Comparison of ENCODE assay signal across 10 cellular contexts in genomic region chr15:92879949-92880725, GRCh38. TPM values are rescaled to one million over a fixed set of nuclear protein-coding genes. Genes with fewer than 3 reads are reported as not detected.
DNase-seq lines count a peak whose midpoint lies in the region; ATAC-seq and TF ChIP-seq lines count a peak whose summit lies in the region.
"Had no signal": no experiment of that assay in that cellular context is flagged by ENCODE, and none has a peak within 500 bp of the region (broad histone marks: within the 10 kb centered on the region; RNA-seq: fewer than 3 reads in every experiment).

No MANE protein-coding gene starts in this region.

- peak overlapping the region; percentile 85 for H3K4me2 ChIP-seq in BLaER1
- H3K4me2 ChIP-seq in Karpas-422 (ENCODE audit: low read depth, low read length, poor library complexity, severe bottlenecking), result no peak overlapping the region
- peak overlapping the region; percentile 88 for H3K4me2 ChIP-seq in neural progenitor cell

- no peak overlapping the region for H3K4me3 ChIP-seq in BLaER1
- H3K4me3 ChIP-seq in Karpas-422 (ENCODE audit: low read length), result no peak overlapping the region
- H3K4me3 ChIP-seq in neural progenitor cell, result peak overlapping the region; percentile 50
- H3K4me3 ChIP-seq in left lung, result no peak overlapping the region

- H3K27ac Mint-ChIP-seq in brain (peak overlapping the region; percentile 96 to 100 (median 98)), neural progenitor cell (peak overlapping the region; percentile 96)

- peak overlapping the region; percentile 82 to 97 (median 89) for H3K4me3 Mint-ChIP-seq in brain
- peak overlapping the region; percentile 69 for H3K4me3 Mint-ChIP-seq in neural progenitor cell

- H3K4me1 Mint-ChIP-seq in brain, result peaks cover 48% of the 10 kb centered on the region
- H3K4me1 Mint-ChIP-seq in neural progenitor cell, result peaks cover 51% of the 10 kb centered on the region

- peaks cover 19% of the 10 kb centered on the region for H3K27me3 Mint-ChIP-seq in brain
- H3K27me3 Mint-ChIP-seq in neural progenitor cell (ENCODE audit: insufficient read depth, low read depth), result peaks cover 6% of the 10 kb centered on the region

- H4K20me1 ChIP-seq in BLaER1 (peaks cover 23% of the 10 kb centered on the region), Karpas-422 (ENCODE audit: insufficient read depth, low read depth, low read length) (no peaks in the 10 kb centered on the region), neural progenitor cell (ENCODE audit: low read depth) (peaks cover 20% of the 10 kb centered on the region)

- peaks cover 22% of the 10 kb centered on the region for H3K4me1 ChIP-seq in BLaER1
- H3K4me1 ChIP-seq in Karpas-422 (ENCODE audit: low read length), result peaks cover 19% of the 10 kb centered on the region
- H3K4me1 ChIP-seq in neural progenitor cell, result peaks cover 41% of the 10 kb centered on the region
- peaks cover 14 to 17% of the 10 kb centered on the region in 2 donors for H3K4me1 ChIP-seq in left lung

- intact Hi-C loops in posterior vena cava (cut with DNase I) (loop anchor here in 1 of 2 donors (5.0 kb wide), 2 partner anchors 48 to 73 kb away; no protein-coding TSS in a partner anchor), left lung (cut with DNase I) (no loop called here)

- H3K9me3 ChIP-seq in BLaER1 (no peaks in the 10 kb centered on the region), Karpas-422 (ENCODE audit: low read length) (no peaks in the 10 kb centered on the region), neural progenitor cell (ENCODE audit: low read depth) (no peaks in the 10 kb centered on the region), left lung (no peaks in the 10 kb centered on the region)

- H3K9me3 Mint-ChIP-seq in brain (peaks cover 0 to 12% (median 1%) of the 10 kb centered on the region in 5 experiments), neural progenitor cell (no peaks in the 10 kb centered on the region)

- H3K27ac ChIP-seq in BLaER1, result no peak overlapping the region
- no peak overlapping the region for H3K27ac ChIP-seq in Karpas-422 (ENCODE audit: low read length)
- H3K27ac ChIP-seq in neural progenitor cell, result peak overlapping the region; percentile 90
- H3K27ac ChIP-seq in left lung, result peak overlapping the region in 1 of 2 donors; percentile 96

- peak; percentile 38 for DNase-seq in Karpas-422
- DNase-seq in neural progenitor cell (ENCODE audit: low spot score), result peak; percentile 88
- DNase-seq in AML-193 (lab: John Stamatoyannopoulos, UW), result no peak
- DNase-seq in islet precursor cell, result no peak
- no peak for DNase-seq in posterior vena cava (ENCODE audit: low spot score)
- no peak for DNase-seq in left lung
- DNase-seq: effector CD8-positive, alpha-beta T cell; NCI-H2107 had no signal

- H3F3A ChIP-seq in neural progenitor cell (ENCODE audit: low read depth), result peaks cover 51% of the 10 kb centered on the region

- H3K36me3 Mint-ChIP-seq in brain, result peaks cover 18% of the 10 kb centered on the region
- peaks cover 19% of the 10 kb centered on the region for H3K36me3 Mint-ChIP-seq in neural progenitor cell

- peaks cover 23% of the 10 kb centered on the region for H3K79me2 ChIP-seq in Karpas-422 (ENCODE audit: low read length)
- H3K79me2 ChIP-seq in neural progenitor cell (ENCODE audit: low read depth), result peaks cover 39% of the 10 kb centered on the region

- H2AFZ ChIP-seq in Karpas-422 (ENCODE audit: low read length), result peak overlapping the region; percentile 44; the same call in 1 of the 2 replicates
- no peak overlapping the region for H2AFZ ChIP-seq in neural progenitor cell (replicated peaks)

- no peak overlapping the region for H3K9ac ChIP-seq in BLaER1
- no peak overlapping the region for H3K9ac ChIP-seq in Karpas-422 (ENCODE audit: low read length)
- no peak overlapping the region for H3K9ac ChIP-seq in neural progenitor cell

- no peaks in the 10 kb centered on the region for H3K9me2 ChIP-seq in Karpas-422 (replicated peaks; ENCODE audit: insufficient read depth, low read length)

- TF ChIP-seq CTCF in brain (conservative IDR thresholded peaks at IDR 0.05) (no peak), neural progenitor cell (IDR thresholded peaks at IDR 0.05) (no peak), left lung (IDR thresholded peaks at IDR 0.05) (no peak)

- H3K27me3 ChIP-seq in BLaER1 (no peaks in the 10 kb centered on the region), Karpas-422 (ENCODE audit: low read length) (no peaks in the 10 kb centered on the region), neural progenitor cell (no peaks in the 10 kb centered on the region), left lung (no peaks in the 10 kb centered on the region)

- H3K36me3 ChIP-seq in BLaER1 (no peaks in the 10 kb centered on the region), Karpas-422 (ENCODE audit: insufficient read depth, low read length) (peaks cover 16% of the 10 kb centered on the region), neural progenitor cell (peaks cover 16% of the 10 kb centered on the region), left lung (no peaks in the 10 kb centered on the region)

- no peak for ATAC-seq in left lung

RNA-seq across cellular contexts. Expression of gene CHD2, which starts 20.0 kb away (rescaled TPM):
- total RNA-seq in Karpas-422 (2014; rRNA removed; shearing (Covaris generic); ENCODE audit: low replicate concordance), result 22.1 and 37.3 TPM in 2 replicates
- 28.2 TPM for polyA plus RNA-seq in brain (ENCODE audit: insufficient read depth, low read depth, low replicate concordance)
- 77.6 and 128 TPM in 2 replicates for total RNA-seq in neural progenitor cell (ENCODE audit: low replicate concordance)
- 100 to 1,000 TPM in 1 of 2 donors, 10 to 100 TPM in 1; 94.5 to 104 TPM for total RNA-seq in posterior vena cava
- total RNA-seq in left lung, result 100 to 1,000 TPM; 128 to 135 TPM

Comparison
In these comparisons a context has a peak if more than half of its experiments do, and no peak if none do; other contexts are left out.
1. DNase-seq: peak in Karpas-422 (single experiment) and neural progenitor cell (single experiment); none in AML-193 (0 of 2), islet precursor cell (single experiment), posterior vena cava (single experiment) and left lung (0 of 2).